ENCODE assay signal across 12 cellular contexts in the genomic region with DNA sequence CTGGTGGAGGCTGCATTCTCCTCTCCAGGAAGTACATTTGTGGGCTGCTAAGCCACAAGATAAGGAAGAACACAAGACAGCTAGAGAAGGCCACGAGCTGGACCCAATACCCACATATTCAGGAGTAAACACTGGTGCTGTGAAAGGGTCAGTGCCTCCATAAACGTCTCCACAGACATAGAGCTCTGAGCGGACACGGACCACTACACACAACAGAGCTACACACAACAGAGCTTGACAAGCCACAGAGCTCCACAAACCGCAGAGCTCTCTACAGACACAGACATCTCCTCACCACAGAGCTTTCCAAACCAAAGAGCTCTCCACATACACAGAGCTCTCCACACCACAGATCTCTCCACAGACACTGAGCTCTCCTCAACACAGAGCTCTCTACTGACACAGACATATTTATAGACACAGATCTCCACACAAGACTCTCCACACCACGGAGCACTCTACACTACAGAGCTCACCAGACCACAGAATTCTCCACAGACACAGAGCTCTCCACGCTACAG. TPM values are rescaled to one million over a fixed set of nuclear protein-coding genes. Genes with fewer than 3 reads are reported as not detected.
DNase-seq lines count a peak whose midpoint lies in the region; ATAC-seq, FAIRE-seq and TF ChIP-seq lines count a peak whose summit lies in the region.
"Had no signal": no experiment of that assay in that cellular context is flagged by ENCODE, and none has a peak within 500 bp of the region (broad histone marks: within the 10 kb centered on the region; RNA-seq: fewer than 3 reads in every experiment).

No MANE protein-coding gene starts in this region.

- 3% methylated on average over 7 of the region's 7 CpGs for WGBS in GM12878 (ENCODE audit: insufficient coverage, insufficient replicate concordance, low lambda C conversion rate, missing lambda C conversion rate)

- H3K27ac ChIP-seq in BLaER1 treated with 17β-estradiol and CSF1 and Interleukin-3, amounts not matched to agents 10 nM and 100 nM, result no peak overlapping the region
- H3K27ac ChIP-seq in Karpas-422 (ENCODE audit: low read length) (0 out of 2 replicates have a peak overlapping the region, but pooled peaks have one; percentile 16), GM12878 (ENCODE audit: control insufficient read depth, insufficient read depth) (no peak overlapping the region), lower lobe of right lung (no peak overlapping the region)
- H3K27ac ChIP-seq: prostate gland had no signal

- no peaks in the 10 kb centered on the region for H3K9me3 ChIP-seq in BLaER1 treated with 17β-estradiol and CSF1 and Interleukin-3, amounts not matched to agents 10 nM and 100 nM (replicated peaks in 1 of 11)
- H3K9me3 ChIP-seq in Karpas-422 (ENCODE audit: low read length) (no peaks in the 10 kb centered on the region), GM12878 (replicated peaks; ENCODE audit: control insufficient read depth, insufficient read depth, low read length) (no peaks in the 10 kb centered on the region), lower lobe of right lung (no peaks in the 10 kb centered on the region)
- H3K9me3 ChIP-seq: prostate gland had no signal

- no peak overlapping the region for H3K9ac ChIP-seq in BLaER1 treated with 17β-estradiol and CSF1 and Interleukin-3, amounts not matched to agents 10 nM and 100 nM
- peak overlapping the region; percentile 5 for H3K9ac ChIP-seq in Karpas-422 (ENCODE audit: low read length)
- H3K9ac ChIP-seq in GM12878 (ENCODE audit: control insufficient read depth, insufficient read depth, low read length), result no peak overlapping the region

- peak overlapping the region; percentile 67; the same call in 1 of the 2 replicates for H2AFZ ChIP-seq in Karpas-422 (ENCODE audit: low read length)
- no peak overlapping the region for H2AFZ ChIP-seq in GM12878 (ENCODE audit: control insufficient read depth, low read depth, low read length)

- H3K36me3 ChIP-seq in BLaER1 treated with 17β-estradiol and CSF1 and Interleukin-3, amounts not matched to agents 10 nM and 100 nM, result no peaks in the 10 kb centered on the region
- H3K36me3 ChIP-seq in Karpas-422 (ENCODE audit: insufficient read depth, low read length), result no peaks in the 10 kb centered on the region
- no peaks in the 10 kb centered on the region for H3K36me3 ChIP-seq in GM12878 (ENCODE audit: control insufficient read depth in 2 of 2, insufficient read depth in 2 of 2, low read length in 1 of 2)
- H3K36me3 ChIP-seq in lower lobe of right lung, result no peaks in the 10 kb centered on the region
- H3K36me3 ChIP-seq: prostate gland had no signal

- in situ Hi-C loops in GM12878 (cut with MboI), result no loop called here

- H3K27me3 ChIP-seq in BLaER1 treated with 17β-estradiol and CSF1 and Interleukin-3, amounts not matched to agents 10 nM and 100 nM, result peaks cover 95 to 100% (median 99%) of the 10 kb centered on the region in 11 experiments
- H3K27me3 ChIP-seq in Karpas-422 (ENCODE audit: low read length) (no peaks in the 10 kb centered on the region), GM12878 (replicated peaks in 1 of 2; ENCODE audit: control insufficient read depth in 2 of 2, insufficient read depth in 2 of 2, low read length in 1 of 2) (peaks cover 0 to 3% of the 10 kb centered on the region in 2 experiments; a peak in 2 of 4 replicates), lower lobe of right lung (ENCODE audit: low read depth) (peaks cover 10% of the 10 kb centered on the region)

- TF ChIP-seq EP300 in GM12878 (IDR thresholded peaks at IDR 0.05; ENCODE audit: borderline replicate concordance in 1 of 2, control insufficient read depth in 1 of 2, low read depth in 2 of 2, low read length in 2 of 2), result no peak

- CTCF ChIA-PET in GM12878 (lab: Yijun Ruan, JAX), result interaction anchor here (0.8 to 5.8 kb wide), 4 partner anchors 10 to 727 kb away, joined by 3 to 35 read pairs (median 7); no protein-coding TSS in a partner anchor

- TF ChIP-seq CTCF in GM12878 (IDR thresholded peaks at IDR 0.05 in 2 of 3, conservative IDR thresholded peaks at IDR 0.05 in 1 of 3; ENCODE audit: control insufficient read depth in 2 of 3, extremely low read depth in 1 of 3, insufficient read depth in 1 of 3, low read depth in 3 of 3, low read length in 3 of 3) (no peak), lower lobe of right lung (IDR thresholded peaks at IDR 0.05) (no peak)

- H3K79me2 ChIP-seq in Karpas-422 (ENCODE audit: low read length) (no peaks in the 10 kb centered on the region), GM12878 (ENCODE audit: control insufficient read depth, insufficient read depth, low read length) (no peaks in the 10 kb centered on the region)

- H3K9me2 ChIP-seq in Karpas-422 (replicated peaks; ENCODE audit: insufficient read depth, low read length), result no peaks in the 10 kb centered on the region

- H3K4me2 ChIP-seq in BLaER1 treated with 17β-estradiol and CSF1 and Interleukin-3, amounts not matched to agents 10 nM and 100 nM, result peak overlapping the region; percentile 31 to 66 (median 56)
- peak overlapping the region; percentile 38 for H3K4me2 ChIP-seq in Karpas-422 (ENCODE audit: low read depth, low read length, poor library complexity, severe bottlenecking)
- no peak overlapping the region for H3K4me2 ChIP-seq in GM12878 (ENCODE audit: control insufficient read depth, insufficient read depth)

- SMC1A ChIA-PET in GM12878 (lab: Charles Lee; ENCODE audit: uncharacterized antibody, unreplicated experiment), result interaction anchor here (1.6 to 2.0 kb wide), 2 partner anchors 12 to 491 kb away, joined by 4 to 5 read pairs; no protein-coding TSS in a partner anchor

- peak; percentile 52 for ATAC-seq in GM19328 (IDR thresholded peaks at IDR 0.05; ENCODE audit: unreplicated experiment)
- ATAC-seq in GM12878, result peak; percentile 53
- no peak for ATAC-seq in lower lobe of right lung

- intact Hi-C loops in GM12878 (cut with micrococcal nuclease; ENCODE audit: unreplicated experiment), result no loop called here
- intact Hi-C loops in lower lobe of right lung (cut with DNase I), result no loop called here

- RAD21 ChIA-PET in GM12878 (lab: Charles Lee; ENCODE audit: unreplicated experiment), result interaction anchor here (0.6 to 1.1 kb wide), 2 partner anchors 13 to 736 kb away, joined by 3 to 5 read pairs; no protein-coding TSS in a partner anchor

- peaks cover 12 to 43% (median 30%) of the 10 kb centered on the region in 10 experiments for H3K4me1 ChIP-seq in BLaER1 treated with 17β-estradiol and CSF1 and Interleukin-3, amounts not matched to agents 10 nM and 100 nM
- H3K4me1 ChIP-seq in Karpas-422 (ENCODE audit: low read length) (peaks cover 21% of the 10 kb centered on the region), GM12878 (ENCODE audit: control insufficient read depth, insufficient read depth, low read length) (peaks cover 5% of the 10 kb centered on the region; the same call in 1 of the 2 replicates), lower lobe of right lung (peaks cover 18% of the 10 kb centered on the region)

- FAIRE-seq in GM12878 (lab: Jason Lieb, UNC), result no peak

- TF ChIP-seq RAD21 in GM12878 (IDR thresholded peaks at IDR 0.05; ENCODE audit: insufficient read depth, low read depth, low read length), result no peak

- DNase-seq in Karpas-422, result peak; percentile 58
- peak; percentile 9 for DNase-seq in GM12878 (ENCODE audit: low read depth, low spot score)
- DNase-seq in lower lobe of right lung, result no peak
- no peak for DNase-seq in pons (ENCODE audit: low spot score)
- no peak for DNase-seq in HT-29 (ENCODE audit: low spot score)
- DNase-seq in NCI-H446 treated with DMSO at 0.1 percent for 48 hours (lab: John Stamatoyannopoulos, UW), result no peak
- DNase-seq: activated B cell treated with CpG ODN at 0.5 μM for 24 hours, C1 segment of cervical spinal cord, NCI-H524 treated with DMSO at 0.1 percent for 48 hours had no signal

- BruUV-seq in GM12878 (replicated peaks; lab: Mats Ljungman, UMichigan), result no TSS peak

- H4K20me1 ChIP-seq in BLaER1 treated with 17β-estradiol and CSF1 and Interleukin-3, amounts not matched to agents 10 nM and 100 nM, result peaks cover 0 to 86% (median 63%) of the 10 kb centered on the region in 11 experiments; a peak in 18 of 22 replicates
- no peaks in the 10 kb centered on the region for H4K20me1 ChIP-seq in Karpas-422 (ENCODE audit: insufficient read depth, low read depth, low read length)
- no peaks in the 10 kb centered on the region for H4K20me1 ChIP-seq in GM12878 (ENCODE audit: control insufficient read depth, insufficient read depth)

- no peak overlapping the region for H3K4me3 ChIP-seq in BLaER1 treated with 17β-estradiol and CSF1 and Interleukin-3, amounts not matched to agents 10 nM and 100 nM
- H3K4me3 ChIP-seq in Karpas-422 (ENCODE audit: low read length), result 0 out of 2 replicates have a peak overlapping the region, but pooled peaks have one; percentile 11
- H3K4me3 ChIP-seq in GM12878, result no peak overlapping the region
- no peak overlapping the region for H3K4me3 ChIP-seq in lower lobe of right lung
- H3K4me3 ChIP-seq: prostate gland had no signal

- POLR2A ChIA-PET in GM12878 (lab: Charles Lee), result no interaction called here

- TF ChIP-seq POLR2A in GM12878 (IDR thresholded peaks at IDR 0.05; ENCODE audit: low read depth, low read length), result no peak

RNA-seq across cellular contexts. Expression of a gene that starts 51.9 kb away (rescaled TPM):
- total RNA-seq in Karpas-422 (2014; rRNA removed; shearing (Covaris generic); ENCODE audit: low replicate concordance), result 12.6 and 38.5 TPM in 2 replicates
- 49.0 and 52.7 TPM in 2 replicates for total RNA-seq in GM12878 (2013; cell fraction: nucleolus; rRNA removed)
- total RNA-seq in GM12878 (2014; rRNA removed) (24.4 and 27.2 TPM in 2 replicates), GM12878 (2014; rRNA removed; fragmentation: Illumina TruSeq; extraction: Trizol) (25.3 and 26.3 TPM in 2 replicates), GM12878 (2021) (29.5 and 33.6 TPM in 2 replicates), lower lobe of right lung (25.4 TPM)
- polyA plus RNA-seq in GM12878 (2011; ENCODE audit: low read depth), result 35.0 TPM
- polyA plus RNA-seq in GM12878 (2011; rRNA removed) (42.7 and 48.4 TPM in 2 replicates), GM12878 (2014; fragmentation: Illumina TruSeq; extraction: Trizol) (24.8 and 32.3 TPM in 2 replicates), GM12878 (2014; fragmentation: Nextera tagmentation; extraction: Ambion mirVana) (10 to 100 TPM; 43.7 to 63.3 TPM), GM12878 (2014; rRNA removed) (27.4 and 28.3 TPM in 2 replicates), GM12878 (2016; fragmentation: Nextera tagmentation; extraction: Ambion mirVana) (10 to 100 TPM; 34.6 to 46.1 TPM)
- polyA plus RNA-seq in GM12878 (2011; cell fraction: cytosol; rRNA removed), result 42.6 and 52.0 TPM in 2 replicates
- 135 and 152 TPM in 2 replicates for polyA plus RNA-seq in GM12878 (2011; cell fraction: nucleus; rRNA removed)
- polyA plus RNA-seq in GM12878 (2012), result 26.5 and 28.5 TPM in 2 replicates
- 32.7 and 50.0 TPM in 2 replicates for polyA minus RNA-seq in GM12878 (2011; rRNA and poly(A)+ RNA removed)
- 6.3 and 9.0 TPM in 2 replicates for polyA minus RNA-seq in GM12878 (2011; cell fraction: cytosol; rRNA and poly(A)+ RNA removed)
- polyA minus RNA-seq in GM12878 (2011; cell fraction: nucleus; rRNA and poly(A)+ RNA removed), result 17.5 and 25.5 TPM in 2 replicates
- total RNA-seq in HT-29 (2014; rRNA removed; shearing (Covaris generic)), result 7.1 and 10.9 TPM in 2 replicates

RNA-seq across cellular contexts. Expression of a gene that starts 52.0 kb away (rescaled TPM):
- total RNA-seq in Karpas-422 (2014; rRNA removed; shearing (Covaris generic); ENCODE audit: low replicate concordance), result 5.8 and 6.1 TPM in 2 replicates
- 11.3 and 12.7 TPM in 2 replicates for total RNA-seq in GM12878 (2013; cell fraction: nucleolus; rRNA removed)
- 3.7 and 5.4 TPM in 2 replicates for total RNA-seq in GM12878 (2014; rRNA removed)
- total RNA-seq in GM12878 (2014; rRNA removed; fragmentation: Illumina TruSeq; extraction: Trizol), result 5.5 TPM in 2 replicates
- 2.9 and 3.8 TPM in 2 replicates for total RNA-seq in GM12878 (2021)
- 0.77 TPM for polyA plus RNA-seq in GM12878 (2011; ENCODE audit: low read depth)
- polyA plus RNA-seq in GM12878 (2011; rRNA removed), result 5.3 and 9.2 TPM in 2 replicates
- 1.7 and 1.8 TPM in 2 replicates for polyA plus RNA-seq in GM12878 (2011; cell fraction: cytosol; rRNA removed)
- 2.2 and 2.3 TPM in 2 replicates for polyA plus RNA-seq in GM12878 (2011; cell fraction: nucleus; rRNA removed)
- 1.7 and 3.3 TPM in 2 replicates for polyA plus RNA-seq in GM12878 (2012)
- 5.7 and 8.8 TPM in 2 replicates for polyA plus RNA-seq in GM12878 (2014; fragmentation: Illumina TruSeq; extraction: Trizol)
- polyA plus RNA-seq in GM12878 (2014; fragmentation: Nextera tagmentation; extraction: Ambion mirVana), result 1 to 10 TPM; 2.2 to 3.0 TPM
- polyA plus RNA-seq in GM12878 (2014; rRNA removed), result 5.0 and 5.9 TPM in 2 replicates
- polyA plus RNA-seq in GM12878 (2016; fragmentation: Nextera tagmentation; extraction: Ambion mirVana), result 1 to 10 TPM; 5.8 to 5.9 TPM
- polyA minus RNA-seq in GM12878 (2011; rRNA and poly(A)+ RNA removed), result 0.82 and 1.1 TPM in 2 replicates
- polyA minus RNA-seq in GM12878 (2011; cell fraction: cytosol; rRNA and poly(A)+ RNA removed), result 0.67 and 1.1 TPM in 2 replicates
- 2.7 and 4.6 TPM in 2 replicates for polyA minus RNA-seq in GM12878 (2011; cell fraction: nucleus; rRNA and poly(A)+ RNA removed)
- 1.6 TPM for total RNA-seq in lower lobe of right lung
- 1.7 and 3.2 TPM in 2 replicates for total RNA-seq in HT-29 (2014; rRNA removed; shearing (Covaris generic))

Comparison
In these comparisons a context has a peak if more than half of its experiments do, and no peak if none do; other contexts are left out.
1. ATAC-seq: peak in GM19328 (single experiment) and GM12878 (single experiment); none in lower lobe of right lung (0 of 2).
2. DNase-seq: peak in Karpas-422 (single experiment) and GM12878 (single experiment); none in lower lobe of right lung (single experiment), pons (single experiment), HT-29 (single experiment) and NCI-H446 treated with DMSO at 0.1 percent for 48 hours (single experiment).